In genomic region chr2:148020036-148020357, GRCh38 we compare ENCODE assay signal across 8 cellular contexts. TPM values are rescaled to one million over a fixed set of nuclear protein-coding genes. Genes with fewer than 3 reads are reported as not detected.
DNase-seq lines count a peak whose midpoint lies in the region; ATAC-seq and TF ChIP-seq lines count a peak whose summit lies in the region.

No MANE protein-coding gene starts in this region.

- no peak for TF ChIP-seq POLR2A in breast epithelium (IDR thresholded peaks at IDR 0.05)

- peak overlapping the region; percentile 83 for H2AFZ ChIP-seq in mesenchymal stem cell (ENCODE audit: low read depth, low read length)

- peak overlapping the region in 1 of 2 experiments; percentile 28 for H2BK12ac ChIP-seq in mesenchymal stem cell (ENCODE audit: low read length in 2 of 2)

- no peaks in the 10 kb centered on the region for H3K79me1 ChIP-seq in mesenchymal stem cell (replicated peaks; ENCODE audit: low read length, poor library complexity, severe bottlenecking)

- no peak for TF ChIP-seq CTCF in breast epithelium (IDR thresholded peaks at IDR 0.05)

- H3K4me1 ChIP-seq in breast epithelium (peaks cover 0 to 8% of the 10 kb centered on the region in 2 donors), mesenchymal stem cell (ENCODE audit: control insufficient read depth, insufficient read depth, low read depth, low read length) (peaks cover 4% of the 10 kb centered on the region), aorta (ENCODE audit: control insufficient read depth in 1 of 2, insufficient read depth in 2 of 2, low read length in 2 of 2) (no peaks in the 10 kb centered on the region)

- no peak overlapping the region for H3K14ac ChIP-seq in mesenchymal stem cell (ENCODE audit: low read length in 2 of 2)

- peak; percentile 79 for DNase-seq in NCI-H82 (lab: John Stamatoyannopoulos, UW)
- DNase-seq in NCI-H82 treated with DMSO at 0.1 percent for 48 hours (lab: John Stamatoyannopoulos, UW; ENCODE audit: unreplicated experiment) = no peak
- DNase-seq in breast epithelium (ENCODE audit: low spot score in 2 of 2) = no peak
- DNase-seq in mesenchymal stem cell = no peak
- no peak for DNase-seq in aorta
- no peak for DNase-seq in NCI-H1436 treated with DMSO at 0.1 percent for 48 hours (lab: John Stamatoyannopoulos, UW)
- DNase-seq in NCI-H146 (lab: John Stamatoyannopoulos, UW) = no peak

- H3K27ac ChIP-seq in KOPT-K1 (ENCODE audit: low read depth, low read length, poor library complexity, severe bottlenecking) = peak overlapping the region; percentile 72
- peak overlapping the region; percentile 90 to 93 for H3K27ac ChIP-seq in breast epithelium
- peak overlapping the region; percentile 77 for H3K27ac ChIP-seq in mesenchymal stem cell (ENCODE audit: low read length, poor library complexity, severe bottlenecking)
- H3K27ac ChIP-seq in aorta (ENCODE audit: low read depth in 1 of 2, low read length in 2 of 2) = peak overlapping the region in 1 of 2 donors; percentile 78

- no peak overlapping the region for H2BK120ac ChIP-seq in mesenchymal stem cell (ENCODE audit: low read depth, low read length)

- WGBS in mesenchymal stem cell = 0% methylated on average over 9 of the region's 9 CpGs
- 0 to 1% methylated on average over 9 of the region's 9 CpGs for WGBS in aorta, 2 donors

- peak overlapping the region in 1 of 2 experiments; percentile 46 for H3K4ac ChIP-seq in mesenchymal stem cell (ENCODE audit: low read depth in 1 of 2, low read length in 2 of 2)

- H3K4me3 ChIP-seq in breast epithelium = peak overlapping the region; percentile 60 to 80 (median 78)
- peak overlapping the region; percentile 77 to 97 for H3K4me3 ChIP-seq in mesenchymal stem cell (ENCODE audit: insufficient read depth in 1 of 2, low read depth in 1 of 2, low read length in 2 of 2)
- peak overlapping the region; percentile 46 to 69 for H3K4me3 ChIP-seq in aorta (ENCODE audit: low read length in 2 of 2)

- H2BK5ac ChIP-seq in mesenchymal stem cell (ENCODE audit: low read depth, low read length, poor library complexity, severe bottlenecking) = no peak overlapping the region

- H4K8ac ChIP-seq in mesenchymal stem cell (ENCODE audit: low read length) = peak overlapping the region; percentile 19

- ATAC-seq in aorta (ENCODE audit: low FRiP score) = peak; percentile 26

- no peak overlapping the region for H4K91ac ChIP-seq in mesenchymal stem cell (ENCODE audit: low read length)

- H3K9me3 ChIP-seq in KOPT-K1 (ENCODE audit: insufficient read depth, low read length, poor library complexity, severe bottlenecking) = no peaks in the 10 kb centered on the region
- H3K9me3 ChIP-seq in breast epithelium = no peaks in the 10 kb centered on the region
- no peaks in the 10 kb centered on the region for H3K9me3 ChIP-seq in mesenchymal stem cell (ENCODE audit: control insufficient read depth, low read length)
- no peaks in the 10 kb centered on the region for H3K9me3 ChIP-seq in aorta (ENCODE audit: control insufficient read depth, low read length)

- peak overlapping the region; percentile 75 for H3K4me2 ChIP-seq in mesenchymal stem cell (ENCODE audit: low read length, poor library complexity, severe bottlenecking)

- H2AK5ac ChIP-seq in mesenchymal stem cell (ENCODE audit: low read length, severe bottlenecking) = no peak overlapping the region

- peak overlapping the region; percentile 80 to 83 for H3K18ac ChIP-seq in mesenchymal stem cell (ENCODE audit: low read depth in 1 of 2, low read length in 2 of 2)

- H2BK15ac ChIP-seq in mesenchymal stem cell (ENCODE audit: low read depth, poor library complexity, severe bottlenecking) = no peak overlapping the region

- H3K36me3 ChIP-seq in KOPT-K1 (ENCODE audit: insufficient read depth, low read length) = peaks cover 5% of the 10 kb centered on the region; the same call in 1 of the 2 replicates
- no peaks in the 10 kb centered on the region for H3K36me3 ChIP-seq in breast epithelium
- peaks cover 0 to 3% of the 10 kb centered on the region in 2 experiments for H3K36me3 ChIP-seq in mesenchymal stem cell (ENCODE audit: control insufficient read depth in 1 of 2, insufficient read depth in 2 of 2, low read depth in 1 of 2, low read length in 2 of 2)
- no peaks in the 10 kb centered on the region for H3K36me3 ChIP-seq in aorta (ENCODE audit: control insufficient read depth in 1 of 2, insufficient read depth in 2 of 2, low read length in 1 of 2)

- H3K23ac ChIP-seq in mesenchymal stem cell (ENCODE audit: low read length in 2 of 2) = no peak overlapping the region

- no peaks in the 10 kb centered on the region for H3K27me3 ChIP-seq in breast epithelium
- no peaks in the 10 kb centered on the region for H3K27me3 ChIP-seq in mesenchymal stem cell (ENCODE audit: control insufficient read depth in 1 of 2, insufficient read depth in 1 of 2, low read length in 2 of 2)
- no peaks in the 10 kb centered on the region for H3K27me3 ChIP-seq in aorta (ENCODE audit: control insufficient read depth in 1 of 2, insufficient read depth in 2 of 2, low read length in 1 of 2)

- peak overlapping the region; percentile 90 for H3K9ac ChIP-seq in mesenchymal stem cell (ENCODE audit: low read length)

- intact Hi-C loops in breast epithelium (cut with DNase I; ENCODE audit: low total_unique reads) = no loop called here
- intact Hi-C loops in aorta (cut with DNase I) = no loop called here

RNA-seq across cellular contexts. Expression of gene ORC4, which starts 0.5 kb away (rescaled TPM):
- total RNA-seq in breast epithelium (10 to 100 TPM; 36.5 to 87.5 (median 42.9) TPM), aorta (10 to 100 TPM; 34.9 to 44.6 TPM)
- 30.3 TPM for polyA plus RNA-seq in mesenchymal stem cell (2013, experiment 1 of 2)
- polyA plus RNA-seq in mesenchymal stem cell (2013, experiment 2 of 2) = 31.1 TPM
- 10 to 100 TPM in 1 of 2 donors, 1 to 10 TPM in 1; 3.6 to 16.2 TPM for polyA plus RNA-seq in aorta

RNA-seq across cellular contexts. Expression of gene MBD5, which starts 0.9 kb away (rescaled TPM):
- total RNA-seq in breast epithelium (10 to 100 TPM; 24.0 to 63.8 (median 40.3) TPM), aorta (10 to 100 TPM; 53.8 to 63.2 TPM)
- polyA plus RNA-seq in mesenchymal stem cell (2013, experiment 1 of 2) = 17.4 TPM
- 20.2 TPM for polyA plus RNA-seq in mesenchymal stem cell (2013, experiment 2 of 2)
- polyA plus RNA-seq in aorta = 1 to 10 TPM; 4.1 to 5.2 TPM
